Comparison of ENCODE assay signal across 23 cellular contexts in the genomic region with DNA sequence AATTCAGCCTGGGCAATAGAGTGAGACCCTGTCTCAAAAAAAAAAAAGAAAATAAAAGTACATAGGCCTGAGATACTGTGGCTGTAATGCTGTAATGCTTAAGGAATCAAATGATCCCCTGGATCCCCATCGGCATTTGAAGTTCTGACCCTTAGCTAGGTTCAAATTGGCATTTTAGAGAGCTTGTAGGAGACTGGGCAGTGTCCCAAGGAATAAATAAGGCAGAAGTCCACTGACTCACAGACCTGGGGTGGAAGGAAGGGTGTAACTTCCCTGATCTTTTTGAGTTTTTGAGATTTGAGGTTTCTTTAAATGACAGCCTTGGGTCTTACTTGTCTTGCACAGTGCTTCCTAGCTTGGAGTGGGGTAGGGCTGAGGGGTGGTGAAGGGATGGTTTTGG.
"Had no signal": no experiment of that assay in that cellular context is flagged by ENCODE, and none has a peak within 500 bp of the region (broad histone marks: within the 10 kb centered on the region; RNA-seq: fewer than 3 reads in every experiment).

No MANE protein-coding gene starts in this region.

- H3K27me3 ChIP-seq: foreskin keratinocyte, left lung, upper lobe of left lung had no signal

- H3K9me3 ChIP-seq: left lung, prostate gland, upper lobe of left lung had no signal

- H3K4me3 ChIP-seq: left lung, prostate gland, skin epidermis, upper lobe of left lung had no signal

- DNase-seq: activated CD4-positive, alpha-beta T cell treated with anti-CD3 and anti-CD28 coated beads, Interleukin-2, amount 50 U/mL, for 1 hour; activated CD4-positive, CD25-positive, alpha-beta regulatory T cell treated with anti-CD3 and anti-CD28 coated beads, Interleukin-2, amount 50 U/mL, for 72 hours; activated CD8-positive, alpha-beta memory T cell treated with anti-CD3 and anti-CD28 coated beads, Interleukin-2, amount 50 U/mL, for 48 hours; activated effector memory CD4-positive, alpha-beta T cell treated with Interleukin-2 at 50 U/mL for 16 hours; activated naive CD4-positive, alpha-beta T cell treated with anti-CD3 and anti-CD28 coated beads, Interleukin-2, amount 10 ng/mL, durations not matched to agents 7 days and 5 days; activated naive CD8-positive, alpha-beta T cell treated with anti-CD3 and anti-CD28 coated beads, Interleukin-2, amount 50 U/mL, for 24 hours; activated T-cell treated with anti-CD3 and anti-CD28 coated beads, Interleukin-2, amount 50 U/mL, for 48 hours; anterior cingulate cortex; cerebellar nuclear complex; cortex of kidney; erythroblast; foreskin keratinocyte; hypothalamus; left lung; right cardiac atrium; stimulated activated CD4-positive, alpha-beta T cell treated with anti-CD3 and anti-CD28 coated beads, Interleukin-15, amount 100 ng/mL, for 24 hours; stimulated activated CD4-positive, alpha-beta T cell treated with anti-CD3 and anti-CD28 coated beads, Interleukin-2, amount 100 ng/mL, for 48 hours; stimulated activated naive CD8-positive, alpha-beta T cell treated with anti-CD3 and anti-CD28 coated beads, Interleukin-15, amount 100 ng/mL, for 72 hours; T-helper 2 cell; upper lobe of left lung had no signal

- H3K4me1 ChIP-seq: foreskin keratinocyte, left lung, prostate gland, upper lobe of left lung had no signal

- H3K36me3 ChIP-seq: left lung, prostate gland, upper lobe of left lung had no signal

- H3K27ac ChIP-seq: foreskin keratinocyte, left lung, prostate gland, upper lobe of left lung, VCaP had no signal
